In genomic region chr6:32195902-32196681, GRCh38 we compare ENCODE assay signal across 1 cellular context.
A peak's percentile ranks its signal among the peaks of the same experiment; 100 is the strongest.
TF ChIP-seq lines count a peak whose summit lies in the region.

No MANE protein-coding gene starts in this region.

TF ChIP-seq in HepG2, 621 proteins besides CTCF, POLR2A, EP300 and RAD21 (continued from another document and continues in another):
- peak; percentile 33; the same call in 1 of the 2 replicates for TF ChIP-seq KDM3A (CRISPR knock-in tag; IDR thresholded peaks at IDR 0.05; ENCODE audit: low read depth)
- TF ChIP-seq ZBTB1 (CRISPR knock-in tag; IDR thresholded peaks at IDR 0.05; ENCODE audit: borderline replicate concordance), result no peak
- TF ChIP-seq ZFP1 (CRISPR knock-in tag; IDR thresholded peaks at IDR 0.05), result peak; percentile 17; the same call in 1 of the 2 replicates
- 0 out of 2 replicates have a peak, but pooled peaks have one; percentile 4 for TF ChIP-seq ZNF839 (CRISPR knock-in tag; IDR thresholded peaks at IDR 0.05; ENCODE audit: borderline replicate concordance)
- no peak for TF ChIP-seq HOXA7 (CRISPR knock-in tag; IDR thresholded peaks at IDR 0.05)
- 0 out of 2 replicates have a peak, but pooled peaks have one; percentile 76 for TF ChIP-seq TRAFD1 (CRISPR knock-in tag; IDR thresholded peaks at IDR 0.05; ENCODE audit: borderline replicate concordance)
- 0 out of 2 replicates have a peak, but pooled peaks have one; percentile 59 for TF ChIP-seq TGIF2 (CRISPR knock-in tag; IDR thresholded peaks at IDR 0.05)
- TF ChIP-seq MYNN (CRISPR knock-in tag; IDR thresholded peaks at IDR 0.05; ENCODE audit: low read depth), result no peak
- peak; percentile 92; the same call in 1 of the 2 replicates for TF ChIP-seq ZFP91 (CRISPR knock-in tag; IDR thresholded peaks at IDR 0.05; ENCODE audit: borderline replicate concordance)
- no peak for TF ChIP-seq HNF4G (IDR thresholded peaks at IDR 0.05; ENCODE audit: borderline replicate concordance, low read depth, low read length)
- no peak for TF ChIP-seq HNF4G (CRISPR knock-in tag; IDR thresholded peaks at IDR 0.05; ENCODE audit: borderline replicate concordance, low read depth)
- TF ChIP-seq ZBTB37 (CRISPR knock-in tag; IDR thresholded peaks at IDR 0.05), result no peak; the same call in 1 of the 2 replicates
- TF ChIP-seq SIX4 (CRISPR knock-in tag; IDR thresholded peaks at IDR 0.05), result no peak; the same call in 1 of the 2 replicates
- TF ChIP-seq NCOA1 (CRISPR knock-in tag; IDR thresholded peaks at IDR 0.05), result no peak; the same call in 1 of the 2 replicates
- peak; percentile 86 for TF ChIP-seq ATF7-NPFF (CRISPR knock-in tag; IDR thresholded peaks at IDR 0.05; ENCODE audit: low read depth)
- no peak for TF ChIP-seq ZBTB8A (CRISPR knock-in tag; IDR thresholded peaks at IDR 0.05; ENCODE audit: borderline replicate concordance, low read depth)
- TF ChIP-seq SETDB1 (CRISPR knock-in tag; IDR thresholded peaks at IDR 0.05; ENCODE audit: borderline replicate concordance), result no peak
- no peak for TF ChIP-seq ZNF207 (IDR thresholded peaks at IDR 0.05; ENCODE audit: borderline replicate concordance)
- TF ChIP-seq ZNF501 (CRISPR knock-in tag; IDR thresholded peaks at IDR 0.05), result peak; percentile 96
- TF ChIP-seq NFYC (CRISPR knock-in tag; IDR thresholded peaks at IDR 0.05), result no peak
- TF ChIP-seq ZNF253 (CRISPR knock-in tag; IDR thresholded peaks at IDR 0.05; ENCODE audit: borderline replicate concordance), result peak; percentile 89; the same call in 1 of the 2 replicates
- TF ChIP-seq ZFAT (CRISPR knock-in tag; conservative IDR thresholded peaks at IDR 0.05), result 0 out of 2 replicates have a peak, but pooled peaks have one; percentile 68
- no peak; the same call in none of the 2 replicates for TF ChIP-seq PAXIP1 (CRISPR knock-in tag; conservative IDR thresholded peaks at IDR 0.05)
- TF ChIP-seq CENPT (CRISPR knock-in tag; IDR thresholded peaks at IDR 0.05; ENCODE audit: low read depth), result no peak; the same call in 1 of the 2 replicates
- peak; percentile 88 for TF ChIP-seq ZSCAN20 (CRISPR knock-in tag; IDR thresholded peaks at IDR 0.05; ENCODE audit: borderline replicate concordance)
- TF ChIP-seq ZBTB4 (CRISPR knock-in tag; IDR thresholded peaks at IDR 0.05; ENCODE audit: borderline replicate concordance), result no peak; the same call in 1 of the 2 replicates
- 0 out of 2 replicates have a peak, but pooled peaks have one; percentile 7 for TF ChIP-seq ZNF263 (CRISPR knock-in tag; IDR thresholded peaks at IDR 0.05)
- peak; percentile 86; the same call in 1 of the 2 replicates for TF ChIP-seq MTF2 (CRISPR knock-in tag; IDR thresholded peaks at IDR 0.05; ENCODE audit: borderline replicate concordance)
- TF ChIP-seq TOE1 (CRISPR knock-in tag; IDR thresholded peaks at IDR 0.05), result 0 out of 2 replicates have a peak, but pooled peaks have one; percentile 52
- TF ChIP-seq ZNF235 (CRISPR knock-in tag; IDR thresholded peaks at IDR 0.05; ENCODE audit: borderline replicate concordance), result no peak
- no peak; the same call in 1 of the 2 replicates for TF ChIP-seq SP140L (CRISPR knock-in tag; IDR thresholded peaks at IDR 0.05; ENCODE audit: borderline replicate concordance)
- no peak for TF ChIP-seq ZNF550 (CRISPR knock-in tag; IDR thresholded peaks at IDR 0.05; ENCODE audit: borderline replicate concordance)
- no peak for TF ChIP-seq LCORL (IDR thresholded peaks at IDR 0.05)
- TF ChIP-seq LCORL (CRISPR knock-in tag; IDR thresholded peaks at IDR 0.05), result peak; percentile 77; the same call in 1 of the 2 replicates
- TF ChIP-seq ZNF160 (CRISPR knock-in tag; IDR thresholded peaks at IDR 0.05), result 0 out of 2 replicates have a peak, but pooled peaks have one; percentile 31
- TF ChIP-seq BCL6 (CRISPR knock-in tag; IDR thresholded peaks at IDR 0.05), result peak; percentile 3
- TF ChIP-seq ATF3 (CRISPR knock-in tag; IDR thresholded peaks at IDR 0.05), result peak; percentile 89
- no peak; the same call in 1 of the 2 replicates for TF ChIP-seq TSC22D2 (CRISPR knock-in tag; IDR thresholded peaks at IDR 0.05; ENCODE audit: borderline replicate concordance)
- TF ChIP-seq POLR2G (IDR thresholded peaks at IDR 0.05; ENCODE audit: low read depth, low read length), result peak; percentile 84
- TF ChIP-seq BATF2 (CRISPR knock-in tag; IDR thresholded peaks at IDR 0.05), result peak; percentile 69; the same call in 1 of the 2 replicates
- TF ChIP-seq KLF6 (CRISPR knock-in tag; IDR thresholded peaks at IDR 0.05), result peak; percentile 68; the same call in 1 of the 2 replicates
- peak; percentile 11 for TF ChIP-seq NCOA2 (CRISPR knock-in tag; IDR thresholded peaks at IDR 0.05)
- TF ChIP-seq BORCS8-MEF2B (CRISPR knock-in tag; IDR thresholded peaks at IDR 0.05), result peak; percentile 87
- TF ChIP-seq ARID4A (CRISPR knock-in tag; IDR thresholded peaks at IDR 0.05; ENCODE audit: borderline replicate concordance), result peak; percentile 94
- peak; percentile 27; the same call in 1 of the 2 replicates for TF ChIP-seq ZNF343 (CRISPR knock-in tag; IDR thresholded peaks at IDR 0.05)
- no peak for TF ChIP-seq NR2F6 (IDR thresholded peaks at IDR 0.05)
- 0 out of 2 replicates have a peak, but pooled peaks have one; percentile 13 for TF ChIP-seq NR2F6 (CRISPR knock-in tag; IDR thresholded peaks at IDR 0.05)
- TF ChIP-seq GATAD1 (CRISPR knock-in tag; IDR thresholded peaks at IDR 0.05), result peak; percentile 90
- peak; percentile 14; the same call in 1 of the 2 replicates for TF ChIP-seq CHD2 (IDR thresholded peaks at IDR 0.05; ENCODE audit: low read depth, low read length)
